Comparison of ENCODE assay signal across 8 cellular contexts in genomic region chr19:49581007-49581508, GRCh38. TPM values are rescaled to one million over a fixed set of nuclear protein-coding genes. Genes with fewer than 3 reads are reported as not detected.
DNase-seq lines count a peak whose midpoint lies in the region; ATAC-seq and TF ChIP-seq lines count a peak whose summit lies in the region.

Gene PRRG2 (plus strand): TSS chr19:49581316. CDS start chr19:49583220, 1,904 bp downstream.

- H3K9me3 ChIP-seq in SK-N-SH (no peaks in the 10 kb centered on the region), thoracic aorta (no peaks in the 10 kb centered on the region)

- 41% methylated on average over 15 of the region's 15 CpGs for WGBS in SK-N-SH (ENCODE audit: low lambda C conversion rate)

- TF ChIP-seq CTCF in SK-N-SH (IDR thresholded peaks at IDR 0.05) = no peak
- TF ChIP-seq CTCF in thoracic aorta (IDR thresholded peaks at IDR 0.05) = no peak

- peaks cover 2% of the 10 kb centered on the region for H3K36me3 Mint-ChIP-seq in activated naive CD8-positive, alpha-beta T cell treated with anti-CD3 and anti-CD28 coated beads, Interleukin-2, amount 50 U/mL, for 24 hours (ENCODE audit: low read depth)

- H3K27me3 ChIP-seq in SK-N-SH (ENCODE audit: insufficient read depth) = no peaks in the 10 kb centered on the region
- no peaks in the 10 kb centered on the region for H3K27me3 ChIP-seq in layer of hippocampus (ENCODE audit: control insufficient read depth, insufficient read depth, low read length)
- H3K27me3 ChIP-seq in thoracic aorta (replicated peaks; ENCODE audit: insufficient read depth) = no peaks in the 10 kb centered on the region

- H3K36me3 ChIP-seq in SK-N-SH (replicated peaks in 1 of 2; ENCODE audit: control insufficient read depth in 1 of 2, insufficient read depth in 2 of 2, low read length in 1 of 2) = peaks cover 0 to 4% of the 10 kb centered on the region in 2 experiments
- H3K36me3 ChIP-seq in thoracic aorta = no peaks in the 10 kb centered on the region

- no peak for TF ChIP-seq RAD21 in SK-N-SH (IDR thresholded peaks at IDR 0.05; ENCODE audit: low read length)

- ATAC-seq in SK-N-SH treated with all-trans-retinoic acid at 6 μM for 48 hours (no peak), thoracic aorta (ENCODE audit: insufficient number of reproducible peaks, low FRiP score, low read depth) (no peak)
- no peak for ATAC-seq in activated naive CD8-positive, alpha-beta T cell treated with anti-CD3 and anti-CD28 coated beads, Interleukin-2, amount 50 U/mL, for 24 hours

- TF ChIP-seq EP300 in SK-N-SH (IDR thresholded peaks at IDR 0.05; ENCODE audit: borderline replicate concordance in 1 of 2, low read depth in 1 of 2, low read length in 1 of 2) = no peak

- DNase-seq in SK-N-SH (no peak), thoracic aorta (ENCODE audit: low spot score) (no peak), islet precursor cell (no peak), midbrain (lab: John Stamatoyannopoulos, UW) (no peak)
- no peak for DNase-seq in activated naive CD8-positive, alpha-beta T cell treated with anti-CD3 and anti-CD28 coated beads, Interleukin-2, amount 50 U/mL, for 24 hours
- no peak for DNase-seq in activated CD4-positive, alpha-beta T cell treated with anti-CD3 and anti-CD28 coated beads, Interleukin-2, amount 50 U/mL, for 1 hour

- H4K20me1 ChIP-seq in SK-N-SH (ENCODE audit: insufficient read depth) = no peaks in the 10 kb centered on the region; the same call in 1 of the 2 replicates

- H3K4me1 Mint-ChIP-seq in activated naive CD8-positive, alpha-beta T cell treated with anti-CD3 and anti-CD28 coated beads, Interleukin-2, amount 50 U/mL, for 24 hours = peaks cover 28% of the 10 kb centered on the region

- no peaks in the 10 kb centered on the region for H3K9me3 Mint-ChIP-seq in activated naive CD8-positive, alpha-beta T cell treated with anti-CD3 and anti-CD28 coated beads, Interleukin-2, amount 50 U/mL, for 24 hours

- peak within 1 kb of the TSS; percentile 74 for H3K4me2 ChIP-seq in SK-N-SH

- peak within 1 kb of the TSS; percentile 97 for H3K27ac Mint-ChIP-seq in activated naive CD8-positive, alpha-beta T cell treated with anti-CD3 and anti-CD28 coated beads, Interleukin-2, amount 50 U/mL, for 24 hours

- H3K4me3 ChIP-seq in SK-N-SH (ENCODE audit: low read depth in 2 of 2, low read length in 1 of 2) = peak within 1 kb of the TSS; percentile 66 to 88
- peak within 1 kb of the TSS; percentile 77 for H3K4me3 ChIP-seq in thoracic aorta

- H3K4me3 Mint-ChIP-seq in activated naive CD8-positive, alpha-beta T cell treated with anti-CD3 and anti-CD28 coated beads, Interleukin-2, amount 50 U/mL, for 24 hours = peak within 1 kb of the TSS; percentile 98

- peaks cover 42% of the 10 kb centered on the region for H3K79me2 ChIP-seq in SK-N-SH (ENCODE audit: insufficient read depth)

- CTCF ChIA-PET in SK-N-SH (lab: Yijun Ruan, JAX) = interaction anchor here (0.6 to 6.8 kb wide), 7 partner anchors 11 to 92 kb away, joined by 3 to 65 read pairs (median 3); no protein-coding TSS in a partner anchor

- H3K4me1 ChIP-seq in SK-N-SH (ENCODE audit: control insufficient read depth in 1 of 2, insufficient read depth in 2 of 2, low read depth in 1 of 2, low read length in 1 of 2) (peaks cover 0 to 13% of the 10 kb centered on the region in 2 experiments; a peak in 2 of 4 replicates), thoracic aorta (ENCODE audit: control insufficient read depth in 1 of 2, low read depth in 2 of 2) (peaks cover 9 to 16% of the 10 kb centered on the region in 2 donors)

- H3K9ac ChIP-seq in SK-N-SH = peak within 1 kb of the TSS; percentile 83

- H3K27ac ChIP-seq in SK-N-SH (ENCODE audit: low read depth in 2 of 2, low read length in 1 of 2) (peak within 1 kb of the TSS; percentile 50 to 69), layer of hippocampus (ENCODE audit: low read depth, low read length) (peak within 1 kb of the TSS; percentile 43), thoracic aorta (peak within 1 kb of the TSS; percentile 23 to 62)

- H3K27me3 Mint-ChIP-seq in activated naive CD8-positive, alpha-beta T cell treated with anti-CD3 and anti-CD28 coated beads, Interleukin-2, amount 50 U/mL, for 24 hours = no peaks in the 10 kb centered on the region

- POLR2A ChIA-PET in SK-N-SH (lab: Yijun Ruan, JAX) = interaction anchor here (0.6 to 2.5 kb wide), 5 partner anchors 9 to 95 kb away, joined by 3 to 11 read pairs (median 4); partner anchors contain the start of genes PRR12 and RRAS

- no peaks in the 10 kb centered on the region for H3K9me2 ChIP-seq in SK-N-SH

- H3F3A ChIP-seq in SK-N-SH (replicated peaks; ENCODE audit: insufficient read depth) = peaks cover 3% of the 10 kb centered on the region

- peak within 1 kb of the TSS; percentile 100 for H2AFZ ChIP-seq in SK-N-SH (ENCODE audit: low read depth)

TF ChIP-seq in SK-N-SH, 30 proteins besides CTCF, POLR2A, EP300 and RAD21:
- TF ChIP-seq RXRA (IDR thresholded peaks at IDR 0.05; ENCODE audit: borderline replicate concordance, low read depth) = no peak
- no peak for TF ChIP-seq SIN3A (IDR thresholded peaks at IDR 0.05; ENCODE audit: borderline replicate concordance, low read depth, low read length)
- TF ChIP-seq REST (IDR thresholded peaks at IDR 0.05; ENCODE audit: low read depth, low read length) = no peak
- TF ChIP-seq EZH2phosphoT487 (IDR thresholded peaks at IDR 0.05; ENCODE audit: borderline replicate concordance, low read depth) = no peak
- TF ChIP-seq NRF1 (IDR thresholded peaks at IDR 0.05; ENCODE audit: low read depth, low read length) = no peak
- no peak for TF ChIP-seq RCOR1 (IDR thresholded peaks at IDR 0.05; ENCODE audit: low read length)

TF ChIP-seq in SK-N-SH treated with all-trans-retinoic acid at 6 μM for 48 hours, 23 proteins besides CTCF, POLR2A, EP300 and RAD21 (continues in another document):
- TF ChIP-seq CREB5 (CRISPR knock-in tag; IDR thresholded peaks at IDR 0.05; ENCODE audit: low read depth) (no peak), ISL1 (CRISPR knock-in tag; IDR thresholded peaks at IDR 0.05) (no peak), TCF4 (CRISPR knock-in tag; IDR thresholded peaks at IDR 0.05; ENCODE audit: borderline replicate concordance) (no peak), ZNF70 (CRISPR knock-in tag; IDR thresholded peaks at IDR 0.05) (no peak), OSR1 (CRISPR knock-in tag; IDR thresholded peaks at IDR 0.05) (no peak), ARNTL (CRISPR knock-in tag; IDR thresholded peaks at IDR 0.05; ENCODE audit: borderline replicate concordance, low read depth) (no peak), TOX (CRISPR knock-in tag; IDR thresholded peaks at IDR 0.05; ENCODE audit: borderline replicate concordance) (no peak), PATZ1 (CRISPR knock-in tag; IDR thresholded peaks at IDR 0.05; ENCODE audit: borderline replicate concordance) (no peak)
- TF ChIP-seq, protein P1, sequence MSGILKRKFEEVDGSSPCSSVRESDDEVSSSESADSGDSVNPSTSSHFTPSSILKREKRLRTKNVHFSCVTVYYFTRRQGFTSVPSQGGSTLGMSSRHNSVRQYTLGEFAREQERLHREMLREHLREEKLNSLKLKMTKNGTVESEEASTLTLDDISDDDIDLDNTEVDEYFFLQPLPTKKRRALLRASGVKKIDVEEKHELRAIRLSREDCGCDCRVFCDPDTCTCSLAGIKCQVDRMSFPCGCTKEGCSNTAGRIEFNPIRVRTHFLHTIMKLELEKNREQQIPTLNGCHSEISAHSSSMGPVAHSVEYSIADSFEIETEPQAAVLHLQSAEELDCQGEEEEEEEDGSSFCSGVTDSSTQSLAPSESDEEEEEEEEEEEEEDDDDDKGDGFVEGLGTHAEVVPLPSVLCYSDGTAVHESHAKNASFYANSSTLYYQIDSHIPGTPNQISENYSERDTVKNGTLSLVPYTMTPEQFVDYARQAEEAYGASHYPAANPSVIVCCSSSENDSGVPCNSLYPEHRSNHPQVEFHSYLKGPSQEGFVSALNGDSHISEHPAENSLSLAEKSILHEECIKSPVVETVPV (CRISPR knock-in tag; IDR thresholded peaks at IDR 0.05) = no peak

RNA-seq across cellular contexts. Expression of gene PRRG2, which starts in this region (rescaled TPM):
- 0.42 and 0.44 TPM in 2 replicates for polyA plus RNA-seq in SK-N-SH (2012; rRNA removed)
- polyA plus RNA-seq in SK-N-SH (2012; cell fraction: cytosol; rRNA removed) = 0.21 and 0.62 TPM in 2 replicates
- polyA plus RNA-seq in SK-N-SH (2012; cell fraction: nucleus; rRNA removed) = 0.33 and 0.42 TPM in 2 replicates
- total RNA-seq in thoracic aorta = not detected
